ENCODE assay signal across 8 cellular contexts in the genomic region with DNA sequence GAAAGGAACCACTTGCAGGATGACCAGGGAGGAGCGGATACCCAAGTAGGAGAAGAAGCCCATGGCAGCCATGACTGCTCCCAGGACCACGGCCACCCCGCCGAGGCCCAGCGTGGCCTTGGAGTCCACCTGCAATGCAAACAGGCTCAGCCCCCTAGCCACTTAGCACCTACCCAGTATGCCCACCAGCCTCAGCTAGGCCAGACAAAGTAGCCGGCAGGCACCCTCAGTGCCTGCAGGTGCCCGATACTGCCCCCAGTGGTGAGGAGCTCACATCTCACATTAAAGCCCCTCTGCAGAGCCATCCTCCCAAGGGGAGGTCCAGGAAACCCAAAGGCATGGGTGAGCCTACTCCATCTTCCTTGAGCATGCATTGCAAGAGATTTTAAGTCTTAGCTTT. TPM values are rescaled to one million over a fixed set of nuclear protein-coding genes. Genes with fewer than 3 reads are reported as not detected.
DNase-seq lines count a peak whose midpoint lies in the region; ATAC-seq and TF ChIP-seq lines count a peak whose summit lies in the region.

No MANE protein-coding gene starts in this region.

- H3K9me3 ChIP-seq in esophagus muscularis mucosa (no peaks in the 10 kb centered on the region), gastrocnemius medialis (no peaks in the 10 kb centered on the region)

- H3K27ac ChIP-seq in esophagus muscularis mucosa (replicated peaks in 1 of 4) (no peak overlapping the region), gastrocnemius medialis (no peak overlapping the region)

- TF ChIP-seq POLR2A in esophagus muscularis mucosa (IDR thresholded peaks at IDR 0.05; ENCODE audit: low read depth) (no peak), gastrocnemius medialis (IDR thresholded peaks at IDR 0.05) (no peak)

- intact Hi-C loops in esophagus muscularis mucosa (cut with DNase I): no loop called here
- intact Hi-C loops in gastrocnemius medialis (cut with DNase I; ENCODE audit: low total_unique reads): no loop called here

- H3K4me3 ChIP-seq in esophagus muscularis mucosa (no peak overlapping the region), gastrocnemius medialis (no peak overlapping the region)

- no CpG with 5 or more reads among the region's 7 CpGs for WGBS in esophagus muscularis mucosa

- DNase-seq in COLO829 (ENCODE audit: low spot score): peak; percentile 70
- peak; percentile 73 for DNase-seq in H4 (ENCODE audit: low spot score)
- peak; percentile 49 for DNase-seq in NCI-H460 (ENCODE audit: extremely low read depth, low read depth)
- peak; percentile 13 to 15 for DNase-seq in activated CD4-positive, alpha-beta T cell treated with anti-CD3 and anti-CD28 coated beads, Interleukin-2, amount 50 U/mL, for 4 hours
- DNase-seq in esophagus muscularis mucosa (ENCODE audit: extremely low spot score): no peak
- no peak for DNase-seq in gastrocnemius medialis
- DNase-seq in NCI-H187 treated with DMSO at 0.1 percent for 48 hours (lab: John Stamatoyannopoulos, UW): no peak

- H3K36me3 ChIP-seq in esophagus muscularis mucosa: no peaks in the 10 kb centered on the region
- no peaks in the 10 kb centered on the region for H3K36me3 ChIP-seq in gastrocnemius medialis

- H3K27me3 ChIP-seq in esophagus muscularis mucosa (no peaks in the 10 kb centered on the region), gastrocnemius medialis (no peaks in the 10 kb centered on the region)

- in situ Hi-C loops in gastrocnemius medialis (cut with MboI; ENCODE audit: low sequenced_read_pairs in 4 of 4): no loop called here

- ATAC-seq in gastrocnemius medialis: no peak
- no peak for ATAC-seq in HG02678 (IDR thresholded peaks at IDR 0.05; ENCODE audit: unreplicated experiment)

- TF ChIP-seq EP300 in esophagus muscularis mucosa (IDR thresholded peaks at IDR 0.05): no peak

- TF ChIP-seq CTCF in esophagus muscularis mucosa (IDR thresholded peaks at IDR 0.05) (peak in 2 of 3 experiments; percentile 11 to 44), gastrocnemius medialis (IDR thresholded peaks at IDR 0.05 in 4 of 5, conservative IDR thresholded peaks at IDR 0.05 in 1 of 5) (peak in 3 of 5 experiments; percentile 19 to 47 (median 37))

- H3K4me1 ChIP-seq in esophagus muscularis mucosa (no peaks in the 10 kb centered on the region), gastrocnemius medialis (no peaks in the 10 kb centered on the region)

RNA-seq across cellular contexts. Expression of a gene that starts 6.6 kb away (rescaled TPM):
- total RNA-seq in H4 (2014; rRNA removed; shearing (Covaris generic)): 0.10 TPM in 1 of 2 replicates, not detected in the other
- 0.09 TPM in 1 of 2 replicates, not detected in the other for total RNA-seq in NCI-H460 (2014; rRNA removed; shearing (Covaris generic))
- not detected in 2 replicates for polyA plus RNA-seq in NCI-H460 (2014; cell fraction: nucleus; rRNA removed)
- total RNA-seq in esophagus muscularis mucosa: under 1 TPM in 2 of 4 donors, not detected in 2; 0.17 to 0.57 TPM
- total RNA-seq in gastrocnemius medialis: under 1 TPM in 2 of 4 donors, not detected in 2; 0.04 to 0.07 TPM

RNA-seq across cellular contexts. Expression of a gene that starts 39.2 kb away (rescaled TPM):
- 166 and 182 TPM in 2 replicates for total RNA-seq in H4 (2014; rRNA removed; shearing (Covaris generic))
- 84.7 and 98.8 TPM in 2 replicates for total RNA-seq in NCI-H460 (2014; rRNA removed; shearing (Covaris generic))
- 179 and 183 TPM in 2 replicates for polyA plus RNA-seq in NCI-H460 (2014; cell fraction: nucleus; rRNA removed)
- total RNA-seq in esophagus muscularis mucosa (10 to 100 TPM; 35.3 to 54.2 (median 49.4) TPM), gastrocnemius medialis (10 to 100 TPM; 57.7 to 73.2 (median 66.1) TPM)

RNA-seq across cellular contexts. Expression of a gene that starts 44.0 kb away (rescaled TPM):
- 81.1 and 99.4 TPM in 2 replicates for total RNA-seq in H4 (2014; rRNA removed; shearing (Covaris generic))
- 52.1 and 55.9 TPM in 2 replicates for total RNA-seq in NCI-H460 (2014; rRNA removed; shearing (Covaris generic))
- 50.1 and 50.5 TPM in 2 replicates for polyA plus RNA-seq in NCI-H460 (2014; cell fraction: nucleus; rRNA removed)
- total RNA-seq in esophagus muscularis mucosa: 10 to 100 TPM; 44.9 to 92.4 (median 73.0) TPM
- 10 to 100 TPM; 76.2 to 93.4 (median 77.0) TPM for total RNA-seq in gastrocnemius medialis

RNA-seq across cellular contexts. Expression of a gene that starts 47.5 kb away (rescaled TPM):
- 289 and 353 TPM in 2 replicates for total RNA-seq in H4 (2014; rRNA removed; shearing (Covaris generic))
- total RNA-seq in NCI-H460 (2014; rRNA removed; shearing (Covaris generic)): 129 and 135 TPM in 2 replicates
- polyA plus RNA-seq in NCI-H460 (2014; cell fraction: nucleus; rRNA removed): 215 and 276 TPM in 2 replicates
- total RNA-seq in esophagus muscularis mucosa (100 to 1,000 TPM in 2 of 4 donors, 10 to 100 TPM in 2; 82.3 to 154 (median 116) TPM), gastrocnemius medialis (100 to 1,000 TPM in 3 of 4 donors, 10 to 100 TPM in 1; 85.8 to 162 (median 101) TPM)

Comparison
In these comparisons a context has a peak if more than half of its experiments do, and no peak if none do; other contexts are left out.
1. DNase-seq: peak in COLO829 (single experiment), H4 (single experiment), NCI-H460 (single experiment) and activated CD4-positive, alpha-beta T cell treated with anti-CD3 and anti-CD28 coated beads, Interleukin-2, amount 50 U/mL, for 4 hours (2 of 2); none in esophagus muscularis mucosa (single experiment), gastrocnemius medialis (0 of 2) and NCI-H187 treated with DMSO at 0.1 percent for 48 hours (single experiment).